1 cellular context compared by ENCODE assay signal in the genomic region with DNA sequence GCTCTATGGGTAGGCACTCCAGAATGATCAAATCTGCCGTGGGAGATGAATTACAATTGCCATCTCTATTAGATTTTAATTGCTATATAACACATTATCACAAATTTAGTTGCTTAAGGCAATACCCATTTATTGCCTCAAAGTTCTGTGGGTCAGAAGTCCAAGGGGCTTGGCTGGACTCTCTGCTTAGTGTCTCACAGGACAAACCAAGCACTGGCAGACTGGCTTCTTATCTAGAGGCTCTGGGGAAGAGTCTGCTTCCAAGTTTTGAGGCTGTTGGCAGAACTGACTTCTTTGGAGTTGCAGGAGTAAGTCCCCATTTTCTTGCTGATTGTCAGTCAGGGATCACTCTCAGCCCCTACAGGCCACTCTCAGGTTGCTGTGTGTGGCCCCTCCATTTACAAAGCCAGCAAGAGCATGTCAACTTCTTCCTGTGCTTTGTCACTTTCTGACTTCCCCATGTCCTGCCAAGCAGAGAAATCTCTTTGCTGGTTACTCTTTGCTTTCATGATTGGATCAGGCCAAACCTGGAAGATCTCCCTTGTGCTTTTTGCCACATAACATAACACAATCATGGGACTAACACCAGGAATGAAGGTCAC.
TF ChIP-seq lines count a peak whose summit lies in the region.

No MANE protein-coding gene starts in this region.

TF ChIP-seq in IMR-90, 13 proteins besides CTCF, POLR2A, EP300 and RAD21 (continued from another document):
- TF ChIP-seq, protein P1, sequence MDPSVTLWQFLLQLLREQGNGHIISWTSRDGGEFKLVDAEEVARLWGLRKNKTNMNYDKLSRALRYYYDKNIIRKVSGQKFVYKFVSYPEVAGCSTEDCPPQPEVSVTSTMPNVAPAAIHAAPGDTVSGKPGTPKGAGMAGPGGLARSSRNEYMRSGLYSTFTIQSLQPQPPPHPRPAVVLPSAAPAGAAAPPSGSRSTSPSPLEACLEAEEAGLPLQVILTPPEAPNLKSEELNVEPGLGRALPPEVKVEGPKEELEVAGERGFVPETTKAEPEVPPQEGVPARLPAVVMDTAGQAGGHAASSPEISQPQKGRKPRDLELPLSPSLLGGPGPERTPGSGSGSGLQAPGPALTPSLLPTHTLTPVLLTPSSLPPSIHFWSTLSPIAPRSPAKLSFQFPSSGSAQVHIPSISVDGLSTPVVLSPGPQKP (IDR thresholded peaks at IDR 0.05; ENCODE audit: borderline replicate concordance, low read depth, low read length): no peak
- TF ChIP-seq NFE2L2 (IDR thresholded peaks at IDR 0.05; ENCODE audit: low read depth, low read length) (no peak), SMC3 (IDR thresholded peaks at IDR 0.05; ENCODE audit: low read depth, low read length) (no peak), RCOR1 (IDR thresholded peaks at IDR 0.05; ENCODE audit: insufficient replicate concordance, low read length) (no peak), BHLHE40 (IDR thresholded peaks at IDR 0.05; ENCODE audit: low read depth, low read length) (no peak)
- TF ChIP-seq, protein P2, sequence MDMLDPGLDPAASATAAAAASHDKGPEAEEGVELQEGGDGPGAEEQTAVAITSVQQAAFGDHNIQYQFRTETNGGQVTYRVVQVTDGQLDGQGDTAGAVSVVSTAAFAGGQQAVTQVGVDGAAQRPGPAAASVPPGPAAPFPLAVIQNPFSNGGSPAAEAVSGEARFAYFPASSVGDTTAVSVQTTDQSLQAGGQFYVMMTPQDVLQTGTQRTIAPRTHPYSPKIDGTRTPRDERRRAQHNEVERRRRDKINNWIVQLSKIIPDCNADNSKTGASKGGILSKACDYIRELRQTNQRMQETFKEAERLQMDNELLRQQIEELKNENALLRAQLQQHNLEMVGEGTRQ (IDR thresholded peaks at IDR 0.05; ENCODE audit: low read depth, low read length): no peak
